Comparison of ENCODE assay signal across 8 cellular contexts in genomic region chr10:125160856-125161569, GRCh38. TPM values are rescaled to one million over a fixed set of nuclear protein-coding genes. Genes with fewer than 3 reads are reported as not detected.
DNase-seq lines count a peak whose midpoint lies in the region; ATAC-seq and TF ChIP-seq lines count a peak whose summit lies in the region.

No MANE protein-coding gene starts in this region.

- no peak for ATAC-seq in HG02763 (IDR thresholded peaks at IDR 0.05; ENCODE audit: unreplicated experiment)

- peak in 2 of 4 experiments; percentile 52 to 69 for TF ChIP-seq CTCF in uterus (IDR thresholded peaks at IDR 0.05)

- TF ChIP-seq POLR2A in uterus (IDR thresholded peaks at IDR 0.05): peak; percentile 61 to 63

- H3K4me3 ChIP-seq in GM08714 (ENCODE audit: low read length): peak overlapping the region; percentile 32; the same call in 1 of the 2 replicates
- peak overlapping the region; percentile 55 to 78 for H3K4me3 ChIP-seq in muscle layer of duodenum (ENCODE audit: low read depth in 1 of 2, low read length in 2 of 2)
- H3K4me3 ChIP-seq in uterus: peak overlapping the region; percentile 50 to 76

- intact Hi-C loops in uterus (cut with DNase I; ENCODE audit: low total_unique reads): no loop called here

- peak; percentile 90 for DNase-seq in AG08396 (ENCODE audit: low spot score)
- peak; percentile 72 for DNase-seq in NCI-H2171 (lab: John Stamatoyannopoulos, UW)
- DNase-seq in activated CD8-positive, alpha-beta memory T cell treated with anti-CD3 and anti-CD28 coated beads, Interleukin-2, amount 50 U/mL, for 48 hours: peak; percentile 58
- DNase-seq in fibroblast of peridontal ligament (ENCODE audit: extremely low read depth): peak; percentile 77
- peak; percentile 76 to 91 for DNase-seq in uterus

- H3K9me3 ChIP-seq in muscle layer of duodenum (ENCODE audit: control insufficient read depth in 1 of 2, low read length in 2 of 2) (no peaks in the 10 kb centered on the region), uterus (no peaks in the 10 kb centered on the region)

- peaks cover 10 to 25% of the 10 kb centered on the region in 2 donors for H3K4me1 ChIP-seq in muscle layer of duodenum (ENCODE audit: control insufficient read depth in 1 of 2, insufficient read depth in 2 of 2, low read length in 2 of 2)
- peaks cover under 1 to 15% of the 10 kb centered on the region in 2 donors for H3K4me1 ChIP-seq in uterus

- H3K27ac ChIP-seq in muscle layer of duodenum (ENCODE audit: low read length): no peak overlapping the region
- peak overlapping the region; percentile 95 to 99 for H3K27ac ChIP-seq in uterus

- no peaks in the 10 kb centered on the region for H3K36me3 ChIP-seq in muscle layer of duodenum (ENCODE audit: control insufficient read depth in 1 of 2, insufficient read depth in 2 of 2, low read length in 2 of 2)
- H3K36me3 ChIP-seq in uterus: no peaks in the 10 kb centered on the region

- H3K27me3 ChIP-seq in muscle layer of duodenum (ENCODE audit: low read depth, low read length): no peaks in the 10 kb centered on the region
- no peaks in the 10 kb centered on the region for H3K27me3 ChIP-seq in uterus

RNA-seq across cellular contexts. Expression of gene CTBP2, which starts 0.7 kb away (rescaled TPM):
- 100 to 1,000 TPM in 1 of 4 donors, 10 to 100 TPM in 3; 65.9 to 129 (median 71.2) TPM for total RNA-seq in uterus
